In the genomic region with DNA sequence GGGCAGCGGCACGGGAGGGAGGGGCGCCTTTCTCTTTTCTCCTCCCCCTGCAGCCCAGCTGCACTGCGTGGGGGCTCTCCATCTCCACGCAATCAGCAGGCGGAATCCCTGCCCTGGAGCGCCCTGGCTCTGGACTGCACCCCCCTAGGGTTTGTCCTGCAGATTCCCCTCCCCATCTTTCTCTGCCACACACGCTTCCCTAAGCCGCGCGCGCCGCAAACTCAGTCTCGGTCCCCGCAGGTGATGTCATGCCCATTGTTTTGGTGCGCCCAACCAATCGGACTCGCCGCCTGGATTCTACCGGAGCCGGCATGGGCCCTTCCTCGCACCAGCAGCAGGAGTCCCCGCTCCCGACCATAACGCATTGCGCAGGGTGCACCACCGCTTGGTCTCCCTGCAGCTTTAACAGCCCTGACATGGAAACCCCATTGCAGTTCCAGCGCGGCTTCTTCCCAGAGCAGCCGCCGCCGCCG, we compare ENCODE assay signal across 7 cellular contexts. TPM values are rescaled to one million over a fixed set of nuclear protein-coding genes. Genes with fewer than 3 reads are reported as not detected.
A peak's percentile ranks its signal among the peaks of the same experiment; 100 is the strongest.
DNase-seq lines count a peak whose midpoint lies in the region; ATAC-seq and TF ChIP-seq lines count a peak whose summit lies in the region.

TSS of gene KCNN2 (plus strand) at position 347 of the 473 bp plus-strand sequence. CDS start at position 417, 70 bp downstream.

- H3K27ac ChIP-seq in angular gyrus (ENCODE audit: low read depth, low read length) (peak within 1 kb of the TSS; percentile 66), hepatocyte (no peak within 1 kb of the TSS)

- H3K4me2 ChIP-seq in hepatocyte, result peak within 1 kb of the TSS; percentile 96

- no peak for TF ChIP-seq CTCF in hepatocyte (IDR thresholded peaks at IDR 0.05; ENCODE audit: poor library complexity)

- H3K4me3 ChIP-seq in hepatocyte, result peak within 1 kb of the TSS; percentile 80

- H3K4me1 ChIP-seq in hepatocyte (ENCODE audit: insufficient read depth), result peaks cover 16% of the 10 kb centered on the region

- peak; percentile 61 for ATAC-seq in GM18508 (IDR thresholded peaks at IDR 0.05; ENCODE audit: insufficient read depth, unreplicated experiment)
- ATAC-seq in HG02870 (IDR thresholded peaks at IDR 0.05; ENCODE audit: unreplicated experiment), result peak; percentile 41
- ATAC-seq in GM18520 (IDR thresholded peaks at IDR 0.05; ENCODE audit: unreplicated experiment), result no peak

- H3K9me3 ChIP-seq in hepatocyte (ENCODE audit: low read depth), result no peaks in the 10 kb centered on the region

- H4K20me1 ChIP-seq in hepatocyte (ENCODE audit: insufficient read depth, poor library complexity, severe bottlenecking), result no peaks in the 10 kb centered on the region

- peaks cover 54% of the 10 kb centered on the region for H3K27me3 ChIP-seq in hepatocyte

- H3K36me3 ChIP-seq in hepatocyte (replicated peaks; ENCODE audit: insufficient read depth, low read depth), result no peaks in the 10 kb centered on the region

- DNase-seq in NCI-H2227 (lab: John Stamatoyannopoulos, UW; ENCODE audit: unreplicated experiment) (peak; percentile 70), hepatocyte (ENCODE audit: low spot score) (peak; percentile 81), putamen (ENCODE audit: low spot score) (peak; percentile 89)

- H3K9me2 ChIP-seq in hepatocyte (replicated peaks; ENCODE audit: insufficient read depth), result no peaks in the 10 kb centered on the region

- under 1% methylated on average over 25 of the region's 33 CpGs for WGBS in hepatocyte (ENCODE audit: low lambda C conversion rate, missing lambda C conversion rate)

- no peaks in the 10 kb centered on the region for H3K79me2 ChIP-seq in hepatocyte

- peak within 1 kb of the TSS; percentile 79 for H2AFZ ChIP-seq in hepatocyte

RNA-seq across cellular contexts. Expression of gene KCNN2, which starts in this region (rescaled TPM):
- total RNA-seq in hepatocyte, result 3.2 and 3.9 TPM in 2 replicates
- polyA plus RNA-seq in hepatocyte, result 6.4 and 9.5 TPM in 2 replicates
